ENCODE assay signal across 9 cellular contexts in genomic region chr20:33733654-33734576, GRCh38.
DNase-seq lines count a peak whose midpoint lies in the region; ATAC-seq lines count a peak whose summit lies in the region.
"Had no signal": no experiment of that assay in that cellular context is flagged by ENCODE, and none has a peak within 500 bp of the region (broad histone marks: within the 10 kb centered on the region; RNA-seq: fewer than 3 reads in every experiment).

No MANE protein-coding gene starts in this region.

- no peak for ATAC-seq in GM19328 (IDR thresholded peaks at IDR 0.05; ENCODE audit: unreplicated experiment)
- ATAC-seq in GM18861 (IDR thresholded peaks at IDR 0.05; ENCODE audit: unreplicated experiment): no peak
- ATAC-seq: foreskin keratinocyte had no signal

- H3K27ac ChIP-seq in mucosa of rectum (ENCODE audit: low read depth in 2 of 2, low read length in 2 of 2): peak overlapping the region; percentile 92 to 97
- H3K27ac ChIP-seq: foreskin keratinocyte had no signal

- no peak for DNase-seq in T-helper 2 cell treated with Interferon-gamma antibody and Interleukin-4, amounts not matched to agents 5 μg/mL and 100 μg/mL, for 36 hours (ENCODE audit: low spot score)
- DNase-seq in T-helper 2 cell (no peak), OCI-M1 (lab: John Stamatoyannopoulos, UW) (peak; percentile 83), dedifferentiated amniotic fluid mesenchymal stem cell (ENCODE audit: extremely low spot score) (peak; percentile 82)
- no peak for DNase-seq in stimulated activated CD4-positive, alpha-beta T cell treated with anti-CD3 and anti-CD28 coated beads, Interleukin-15, amount 100 ng/mL, for 24 hours

- no peaks in the 10 kb centered on the region for H3K27me3 ChIP-seq in mucosa of rectum (ENCODE audit: control insufficient read depth in 2 of 2, insufficient read depth in 2 of 2, low read length in 2 of 2)
- H3K27me3 ChIP-seq: foreskin keratinocyte had no signal

- H3K4me3 ChIP-seq in mucosa of rectum (ENCODE audit: low read length in 2 of 2): peak overlapping the region; percentile 30 to 44

- peaks cover 5 to 10% of the 10 kb centered on the region in 2 donors for H3K9me3 ChIP-seq in mucosa of rectum (ENCODE audit: control insufficient read depth in 2 of 2, low read length in 2 of 2)

- peaks cover 21% of the 10 kb centered on the region for H3K36me3 Mint-ChIP-seq in T-helper 2 cell treated with Interferon-gamma antibody and Interleukin-4, amounts not matched to agents 5 μg/mL and 100 μg/mL, for 36 hours (ENCODE audit: low read depth)

- peaks cover 21% of the 10 kb centered on the region for H3K4me1 Mint-ChIP-seq in T-helper 2 cell treated with Interferon-gamma antibody and Interleukin-4, amounts not matched to agents 5 μg/mL and 100 μg/mL, for 36 hours (ENCODE audit: low read depth)

- no peaks in the 10 kb centered on the region for H3K36me3 ChIP-seq in mucosa of rectum (ENCODE audit: control insufficient read depth in 2 of 2, insufficient read depth in 2 of 2, low read length in 2 of 2)

- H3K9ac ChIP-seq in mucosa of rectum (ENCODE audit: low read depth in 1 of 2, low read length in 2 of 2): peak overlapping the region; percentile 56 to 76

- H3K27ac Mint-ChIP-seq in T-helper 2 cell treated with Interferon-gamma antibody and Interleukin-4, amounts not matched to agents 5 μg/mL and 100 μg/mL, for 36 hours: peak overlapping the region; percentile 72

- H3K4me1 ChIP-seq in mucosa of rectum (ENCODE audit: control insufficient read depth in 2 of 2, insufficient read depth in 2 of 2, low read length in 2 of 2): peaks cover 22 to 23% of the 10 kb centered on the region in 2 donors

- H3K9me3 Mint-ChIP-seq in T-helper 2 cell treated with Interferon-gamma antibody and Interleukin-4, amounts not matched to agents 5 μg/mL and 100 μg/mL, for 36 hours: peaks cover 16% of the 10 kb centered on the region

- peak overlapping the region; percentile 92 for H3K4me3 Mint-ChIP-seq in T-helper 2 cell treated with Interferon-gamma antibody and Interleukin-4, amounts not matched to agents 5 μg/mL and 100 μg/mL, for 36 hours

- H3K27me3 Mint-ChIP-seq in T-helper 2 cell treated with Interferon-gamma antibody and Interleukin-4, amounts not matched to agents 5 μg/mL and 100 μg/mL, for 36 hours (ENCODE audit: low read depth): no peaks in the 10 kb centered on the region

Comparison
In these comparisons a context has a peak if more than half of its experiments do, and no peak if none do; other contexts are left out.
1. DNase-seq: peak in OCI-M1 (single experiment) and dedifferentiated amniotic fluid mesenchymal stem cell (single experiment); none in T-helper 2 cell treated with Interferon-gamma antibody and Interleukin-4, amounts not matched to agents 5 μg/mL and 100 μg/mL, for 36 hours (single experiment), T-helper 2 cell (0 of 5) and stimulated activated CD4-positive, alpha-beta T cell treated with anti-CD3 and anti-CD28 coated beads, Interleukin-15, amount 100 ng/mL, for 24 hours (single experiment).